25 cellular contexts compared by ENCODE assay signal in genomic region chr2:79453918-79454317, GRCh38. TPM values are rescaled to one million over a fixed set of nuclear protein-coding genes. Genes with fewer than 3 reads are reported as not detected.
A peak's percentile ranks its signal among the peaks of the same experiment; 100 is the strongest.
DNase-seq lines count a peak whose midpoint lies in the region; ATAC-seq, FAIRE-seq and TF ChIP-seq lines count a peak whose summit lies in the region.
"Had no signal": no experiment of that assay in that cellular context is flagged by ENCODE, and none has a peak within 500 bp of the region (broad histone marks: within the 10 kb centered on the region; RNA-seq: fewer than 3 reads in every experiment).

No MANE protein-coding gene starts in this region.

- H3K4me1 ChIP-seq in GM23248 (ENCODE audit: insufficient read depth) (no peaks in the 10 kb centered on the region), GM12878 (ENCODE audit: control insufficient read depth, insufficient read depth, low read length) (no peaks in the 10 kb centered on the region), tibial artery (no peaks in the 10 kb centered on the region)
- H3K4me1 ChIP-seq: adrenal gland, gastrocnemius medialis, left lung had no signal

- BruUV-seq in GM12878 (replicated peaks; lab: Mats Ljungman, UMichigan) = no TSS peak

- TF ChIP-seq EP300 in GM12878 (IDR thresholded peaks at IDR 0.05; ENCODE audit: borderline replicate concordance in 1 of 2, control insufficient read depth in 1 of 2, low read depth in 2 of 2, low read length in 2 of 2) = no peak

- TF ChIP-seq RAD21 in GM12878 (IDR thresholded peaks at IDR 0.05; ENCODE audit: insufficient read depth, low read depth, low read length) = no peak

- in situ Hi-C loops in GM23248 (cut with MboI) (no loop called here), GM12878 (cut with MboI) (no loop called here)

- H3K9me3 ChIP-seq in GM23248 (ENCODE audit: low read depth) (no peaks in the 10 kb centered on the region), GM12878 (replicated peaks; ENCODE audit: control insufficient read depth, insufficient read depth, low read length) (no peaks in the 10 kb centered on the region), tibial artery (no peaks in the 10 kb centered on the region)
- H3K9me3 ChIP-seq: adrenal gland, gastrocnemius medialis, thoracic aorta had no signal

- no peak for FAIRE-seq in GM12878 (lab: Jason Lieb, UNC)
- FAIRE-seq: GM12891, H54, HTR-8/SVneo had no signal

- H3K27ac ChIP-seq in GM23248 (no peak overlapping the region), GM12878 (ENCODE audit: control insufficient read depth, insufficient read depth) (no peak overlapping the region), tibial artery (no peak overlapping the region)
- H3K27ac ChIP-seq: adrenal gland, gastrocnemius medialis, left lung, thoracic aorta, VCaP had no signal

- no peaks in the 10 kb centered on the region for H3F3A ChIP-seq in GM23248 (ENCODE audit: insufficient read depth)

- CTCF ChIA-PET in GM12878 (lab: Yijun Ruan, JAX) = no interaction called here

- intact Hi-C loops in GM12878 (cut with micrococcal nuclease; ENCODE audit: unreplicated experiment) = no loop called here
- intact Hi-C loops in tibial artery (cut with DNase I; ENCODE audit: low total_unique reads) = no loop called here

- TF ChIP-seq CTCF in LNCaP clone FGC (IDR thresholded peaks at IDR 0.05; ENCODE audit: control insufficient read depth, extremely low read depth, insufficient read depth) = no peak
- TF ChIP-seq CTCF in GM12878 (IDR thresholded peaks at IDR 0.05 in 2 of 3, conservative IDR thresholded peaks at IDR 0.05 in 1 of 3; ENCODE audit: control insufficient read depth in 2 of 3, extremely low read depth in 1 of 3, insufficient read depth in 1 of 3, low read depth in 3 of 3, low read length in 3 of 3) = no peak
- no peak for TF ChIP-seq CTCF in tibial artery (IDR thresholded peaks at IDR 0.05)

- no peak overlapping the region for H2AFZ ChIP-seq in GM23248
- H2AFZ ChIP-seq in GM12878 (ENCODE audit: control insufficient read depth, low read depth, low read length) = no peak overlapping the region

- H4K20me1 ChIP-seq in GM23248 (ENCODE audit: insufficient read depth) (no peaks in the 10 kb centered on the region), GM12878 (ENCODE audit: control insufficient read depth, insufficient read depth) (no peaks in the 10 kb centered on the region)

- WGBS in GM23248 (ENCODE audit: low coverage in 1 of 2, low lambda C conversion rate in 2 of 2, missing lambda C conversion rate in 2 of 2), 2 experiments = 3 to 5% methylated on average over 3 of the region's 3 CpGs
- 37% methylated on average over 3 of the region's 3 CpGs for WGBS in GM12878 (ENCODE audit: insufficient coverage, insufficient replicate concordance, low lambda C conversion rate, missing lambda C conversion rate)

- H3K4me3 ChIP-seq in GM23248 (no peak overlapping the region), LNCaP clone FGC (ENCODE audit: low read depth, low read length) (no peak overlapping the region), GM12878 (no peak overlapping the region), tibial artery (no peak overlapping the region)
- H3K4me3 ChIP-seq: adrenal gland, gastrocnemius medialis, left lung, thoracic aorta had no signal

- H3K4me2 ChIP-seq in GM23248 (ENCODE audit: unreplicated experiment) (no peak overlapping the region), GM12878 (ENCODE audit: control insufficient read depth, insufficient read depth) (no peak overlapping the region)

- H3K79me2 ChIP-seq in GM23248 (ENCODE audit: insufficient read depth) (no peaks in the 10 kb centered on the region), GM12878 (ENCODE audit: control insufficient read depth, insufficient read depth, low read length) (no peaks in the 10 kb centered on the region)

- no peaks in the 10 kb centered on the region for H3K9me2 ChIP-seq in GM23248 (ENCODE audit: insufficient read depth)

- POLR2A ChIA-PET in GM12878 (lab: Charles Lee) = no interaction called here

- H3K9ac ChIP-seq in GM23248 (no peak overlapping the region), GM12878 (ENCODE audit: control insufficient read depth, insufficient read depth, low read length) (no peak overlapping the region)

- no peak for TF ChIP-seq POLR2A in GM12878 (IDR thresholded peaks at IDR 0.05; ENCODE audit: low read depth, low read length)

- no peaks in the 10 kb centered on the region for H3K36me3 ChIP-seq in GM23248 (ENCODE audit: low read depth)
- no peaks in the 10 kb centered on the region for H3K36me3 ChIP-seq in GM12878 (ENCODE audit: control insufficient read depth in 2 of 2, insufficient read depth in 2 of 2, low read length in 1 of 2)
- no peaks in the 10 kb centered on the region for H3K36me3 ChIP-seq in tibial artery
- H3K36me3 ChIP-seq: adrenal gland, gastrocnemius medialis, left lung, thoracic aorta had no signal

- no peak for ATAC-seq in GM12878
- ATAC-seq: gastrocnemius medialis, left lung, T-helper 17 cell had no signal

- peak; percentile 1 for DNase-seq in GM23248
- peak; percentile 7 for DNase-seq in LNCaP clone FGC (ENCODE audit: low read depth)
- no peak for DNase-seq in GM12878 (ENCODE audit: low read depth, low spot score)
- DNase-seq in kidney tubule cell (ENCODE audit: low spot score) = peak; percentile 7
- DNase-seq in D341Med (ENCODE audit: low spot score) = no peak
- DNase-seq in germinal center (ENCODE audit: low spot score) = no peak
- no peak for DNase-seq in NCI-H2081 treated with DMSO at 0.1 percent for 48 hours (lab: John Stamatoyannopoulos, UW)
- DNase-seq in tibial artery = no peak
- DNase-seq: activated CD4-positive, alpha-beta T cell treated with anti-CD3 and anti-CD28 coated beads, Interleukin-2, amount 50 U/mL, for 4 hours; activated gamma-delta T cell; adrenal gland; central memory CD4-positive, alpha-beta T cell; gastrocnemius medialis; left lung; midbrain; NCI-H1417 treated with DMSO at 0.1 percent for 48 hours; NCI-H526; Right ventricle myocardium superior; T-helper 17 cell had no signal

- RAD21 ChIA-PET in GM12878 (lab: Charles Lee; ENCODE audit: unreplicated experiment) = no interaction called here

- H3K27me3 ChIP-seq in GM23248 (replicated peaks; ENCODE audit: insufficient read depth) (no peaks in the 10 kb centered on the region), GM12878 (replicated peaks in 1 of 2; ENCODE audit: control insufficient read depth in 2 of 2, insufficient read depth in 2 of 2, low read length in 1 of 2) (no peaks in the 10 kb centered on the region), tibial artery (no peaks in the 10 kb centered on the region)
- H3K27me3 ChIP-seq: adrenal gland, gastrocnemius medialis, left lung had no signal

- SMC1A ChIA-PET in GM12878 (lab: Charles Lee; ENCODE audit: uncharacterized antibody, unreplicated experiment) = interaction anchor here (0.8 kb wide), 1 partner anchor 12 kb away, joined by 3 read pairs; no protein-coding TSS in a partner anchor

TF ChIP-seq in GM12878, 131 proteins besides CTCF, POLR2A, EP300 and RAD21:
- TF ChIP-seq REST (IDR thresholded peaks at IDR 0.05; ENCODE audit: low read depth, low read length) (peak; percentile 75), NR2C1 (IDR thresholded peaks at IDR 0.05) (no peak)

RNA-seq across cellular contexts. Expression of gene CTNNA2, which starts 58.9 kb away (rescaled TPM):
- total RNA-seq in GM23248 (2014; rRNA removed; shearing (Covaris generic)) = not detected in 2 replicates
- not detected in 2 replicates for polyA plus RNA-seq in GM23248 (2016; fragmentation: Nextera tagmentation; extraction: Ambion mirVana)
- total RNA-seq in GM12878 (2013; cell fraction: nucleolus; rRNA removed) = 105 TPM in 2 replicates
- 7.2 and 8.4 TPM in 2 replicates for total RNA-seq in GM12878 (2014; rRNA removed)
- 8.6 and 9.1 TPM in 2 replicates for total RNA-seq in GM12878 (2014; rRNA removed; fragmentation: Illumina TruSeq; extraction: Trizol)
- 5.2 and 7.6 TPM in 2 replicates for total RNA-seq in GM12878 (2021)
- polyA plus RNA-seq in GM12878 (2011; ENCODE audit: low read depth) = 4.4 TPM
- 36.2 and 49.2 TPM in 2 replicates for polyA plus RNA-seq in GM12878 (2011; rRNA removed)
- 19.3 and 21.8 TPM in 2 replicates for polyA plus RNA-seq in GM12878 (2011; cell fraction: cytosol; rRNA removed)
- polyA plus RNA-seq in GM12878 (2011; cell fraction: nucleus; rRNA removed) = 18.6 and 20.9 TPM in 2 replicates
- 4.6 TPM in 2 replicates for polyA plus RNA-seq in GM12878 (2012)
- 7.2 and 8.7 TPM in 2 replicates for polyA plus RNA-seq in GM12878 (2014; fragmentation: Illumina TruSeq; extraction: Trizol)
- 1 to 10 TPM; 2.6 to 3.9 TPM for polyA plus RNA-seq in GM12878 (2014; fragmentation: Nextera tagmentation; extraction: Ambion mirVana)
- 5.7 and 6.1 TPM in 2 replicates for polyA plus RNA-seq in GM12878 (2014; rRNA removed)
- 1 to 10 TPM; 2.4 TPM for polyA plus RNA-seq in GM12878 (2016; fragmentation: Nextera tagmentation; extraction: Ambion mirVana)
- polyA minus RNA-seq in GM12878 (2011; rRNA and poly(A)+ RNA removed) = 62.4 and 65.2 TPM in 2 replicates
- 5.9 and 6.9 TPM in 2 replicates for polyA minus RNA-seq in GM12878 (2011; cell fraction: cytosol; rRNA and poly(A)+ RNA removed)
- 63.8 and 72.4 TPM in 2 replicates for polyA minus RNA-seq in GM12878 (2011; cell fraction: nucleus; rRNA and poly(A)+ RNA removed)
- total RNA-seq: gastrocnemius medialis, posterior vena cava, Right ventricle myocardium superior, T-helper 17 cell, thoracic aorta had no signal

Comparison
In these comparisons a context has a peak if more than half of its experiments do, and no peak if none do; other contexts are left out.
1. DNase-seq: peak in GM23248 (single experiment), LNCaP clone FGC (single experiment) and kidney tubule cell (single experiment); none in GM12878 (single experiment), D341Med (single experiment), germinal center (single experiment), NCI-H2081 treated with DMSO at 0.1 percent for 48 hours (single experiment) and tibial artery (0 of 2).